ENCODE assay signal across 22 cellular contexts in genomic region chr1:3546048-3546384, GRCh38.
"Had no signal": no experiment of that assay in that cellular context is flagged by ENCODE, and none has a peak within 500 bp of the region (broad histone marks: within the 10 kb centered on the region; RNA-seq: fewer than 3 reads in every experiment).

No MANE protein-coding gene starts in this region.

- H3K36me3 ChIP-seq: brain microvascular endothelial cell, gastrocnemius medialis, left lung, neutrophil, suprapubic skin had no signal

- H3K4me1 Mint-ChIP-seq: activated CD4-positive, alpha-beta T cell treated with anti-CD3 and anti-CD28 coated beads, Interleukin-2, amount 10 ng/mL, durations not matched to agents 7 days and 5 days; naive B cell had no signal

- ATAC-seq: activated CD4-positive, CD25-positive, alpha-beta regulatory T cell treated with anti-CD3 and anti-CD28 coated beads, Interleukin-2, amount 50 U/mL, for 24 hours; activated CD8-positive, alpha-beta T cell treated with anti-CD3 and anti-CD28 coated beads, Interleukin-2, amount 10 ng/mL, durations not matched to agents 7 days and 5 days; gastrocnemius medialis; stimulated activated naive CD8-positive, alpha-beta T cell treated with anti-CD3 and anti-CD28 coated beads, Interleukin-15, Interleukin-2, amounts not matched to agents 100 U/mL and 50 U/mL, for 24 hours had no signal

- H3K4me3 ChIP-seq: coronary artery, gastrocnemius medialis, left lung, suprapubic skin had no signal

- H3K9me3 ChIP-seq: gastrocnemius medialis, left lung, neutrophil, suprapubic skin had no signal

- H3K27me3 ChIP-seq: brain microvascular endothelial cell, left lung, neutrophil had no signal

- H3K27me3 Mint-ChIP-seq: activated CD4-positive, alpha-beta T cell treated with anti-CD3 and anti-CD28 coated beads, Interleukin-2, amount 10 ng/mL, durations not matched to agents 7 days and 5 days; activated T-cell treated with anti-CD3 and anti-CD28 coated beads, Interleukin-2, amount 50 U/mL, for 24 hours; naive B cell had no signal

- H3K4me3 Mint-ChIP-seq: activated CD4-positive, alpha-beta T cell treated with anti-CD3 and anti-CD28 coated beads, Interleukin-2, amount 10 ng/mL, durations not matched to agents 7 days and 5 days; activated CD8-positive, alpha-beta T cell treated with anti-CD3 and anti-CD28 coated beads, Interleukin-2, amount 10 ng/mL, durations not matched to agents 7 days and 5 days; activated naive CD4-positive, alpha-beta T cell treated with anti-CD3 and anti-CD28 coated beads for 36 hours; activated T-cell treated with anti-CD3 and anti-CD28 coated beads, Interleukin-2, amount 50 U/mL, for 24 hours; naive B cell had no signal

- FAIRE-seq: kidney had no signal

- H3K27ac ChIP-seq: brain microvascular endothelial cell, gastrocnemius medialis, left lung, neutrophil, suprapubic skin had no signal

- H3K9me3 Mint-ChIP-seq: activated CD4-positive, alpha-beta T cell treated with anti-CD3 and anti-CD28 coated beads, Interleukin-2, amount 10 ng/mL, durations not matched to agents 7 days and 5 days; activated naive CD4-positive, alpha-beta T cell treated with anti-CD3 and anti-CD28 coated beads for 36 hours; activated T-cell treated with anti-CD3 and anti-CD28 coated beads, Interleukin-2, amount 50 U/mL, for 24 hours; activated T-helper 2 cell treated with anti-CD3 and anti-CD28 coated beads, Interferon-gamma antibody, Interleukin-2, Interleukin-4, amounts not matched to agents 10 μg/mL and 5 μg/mL and 100 μg/mL, durations not matched to agents 14 hours and 24 hours and 36 hours; naive B cell had no signal

- DNase-seq: activated CD4-positive, alpha-beta T cell treated with anti-CD3 and anti-CD28 coated beads, Interleukin-2, amount 10 ng/mL, durations not matched to agents 7 days and 5 days; activated CD8-positive, alpha-beta T cell treated with anti-CD3 and anti-CD28 coated beads, Interleukin-2, amount 10 ng/mL, durations not matched to agents 7 days and 5 days; activated naive CD4-positive, alpha-beta T cell treated with anti-CD3 and anti-CD28 coated beads for 36 hours; activated T-cell treated with anti-CD3 and anti-CD28 coated beads, Interleukin-2, amount 50 U/mL, for 24 hours; brain microvascular endothelial cell; central memory CD4-positive, alpha-beta T cell; gastrocnemius medialis; head of caudate nucleus; left lung; mammary epithelial cell; naive B cell; posterior cingulate gyrus; retina; stimulated activated CD4-positive, alpha-beta T cell treated with anti-CD3 and anti-CD28 coated beads, Interleukin-2, amount 100 ng/mL, for 24 hours; stimulated activated naive CD8-positive, alpha-beta T cell treated with anti-CD3 and anti-CD28 coated beads, Interleukin-15, Interleukin-2, amounts not matched to agents 100 U/mL and 50 U/mL, for 24 hours; T1000 had no signal

- H3K27ac Mint-ChIP-seq: activated CD4-positive, alpha-beta T cell treated with anti-CD3 and anti-CD28 coated beads, Interleukin-2, amount 10 ng/mL, durations not matched to agents 7 days and 5 days; activated CD8-positive, alpha-beta T cell treated with anti-CD3 and anti-CD28 coated beads, Interleukin-2, amount 10 ng/mL, durations not matched to agents 7 days and 5 days; activated naive CD4-positive, alpha-beta T cell treated with anti-CD3 and anti-CD28 coated beads for 36 hours; activated T-cell treated with anti-CD3 and anti-CD28 coated beads, Interleukin-2, amount 50 U/mL, for 24 hours; activated T-helper 2 cell treated with anti-CD3 and anti-CD28 coated beads, Interferon-gamma antibody, Interleukin-2, Interleukin-4, amounts not matched to agents 10 μg/mL and 5 μg/mL and 100 μg/mL, durations not matched to agents 14 hours and 24 hours and 36 hours; naive B cell had no signal

- H3K36me3 Mint-ChIP-seq: naive B cell had no signal
